ENCODE assay signal across 8 cellular contexts in the genomic region with DNA sequence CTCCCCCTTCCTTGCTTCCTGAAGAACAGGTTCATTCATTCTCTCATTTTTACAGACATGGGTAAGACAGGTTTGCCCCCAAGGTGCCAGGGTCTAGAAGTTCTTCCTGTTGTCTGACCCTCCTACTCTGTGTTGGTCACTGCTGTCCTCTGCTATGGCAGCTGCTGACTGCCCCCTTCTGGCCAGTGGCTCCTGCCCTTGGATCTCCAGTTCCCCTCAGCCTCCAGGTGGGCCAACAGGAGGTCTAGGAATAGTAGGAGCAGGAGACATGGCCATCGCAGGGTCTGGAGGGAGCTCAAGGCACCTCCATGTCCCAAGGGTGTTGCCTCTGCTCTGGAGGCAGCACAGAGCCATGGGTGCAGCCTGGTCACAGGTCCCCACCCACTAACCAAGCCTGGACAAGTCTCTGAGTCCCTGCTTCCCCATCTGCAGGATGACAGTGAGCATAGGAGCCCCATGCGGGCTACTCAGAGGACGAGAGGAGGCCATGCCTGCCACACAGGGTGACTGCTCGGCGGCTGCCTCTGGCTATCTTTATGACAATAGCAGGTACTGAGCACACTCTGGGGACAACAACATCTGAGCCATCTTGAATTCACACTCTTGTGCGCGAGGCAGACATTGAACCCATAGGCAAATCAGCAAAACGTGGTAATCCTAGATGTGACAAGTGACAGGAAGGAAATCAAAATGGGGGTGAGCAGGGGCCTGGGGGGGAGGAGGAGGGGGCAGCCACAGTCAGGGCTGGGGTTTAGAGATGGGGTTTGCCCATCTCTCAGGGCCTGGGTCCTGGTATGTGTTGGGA. TPM values are rescaled to one million over a fixed set of nuclear protein-coding genes. Genes with fewer than 3 reads are reported as not detected.
DNase-seq lines count a peak whose midpoint lies in the region; FAIRE-seq and TF ChIP-seq lines count a peak whose summit lies in the region.

No MANE protein-coding gene starts in this region.

- peak overlapping the region; percentile 76 for H2AK5ac ChIP-seq in neuronal stem cell (ENCODE audit: low read depth, low read length)

- POLR2A ChIA-PET in endothelial cell of umbilical vein (lab: Charles Lee): no interaction called here

- peak; percentile 25 to 59 for TF ChIP-seq CTCF in endothelial cell of umbilical vein (IDR thresholded peaks at IDR 0.05; ENCODE audit: extremely low read depth in 1 of 2, insufficient read depth in 1 of 2, low read depth in 1 of 2, low read length in 2 of 2)

- H3K36me3 ChIP-seq in endothelial cell of umbilical vein (ENCODE audit: control insufficient read depth in 2 of 2, extremely low read depth in 1 of 2, insufficient read depth in 2 of 2, low read length in 2 of 2): no peaks in the 10 kb centered on the region
- H3K36me3 ChIP-seq in neuronal stem cell (replicated peaks in 1 of 2; ENCODE audit: control insufficient read depth in 2 of 2, insufficient read depth in 2 of 2, low read length in 2 of 2): peaks cover 0 to 3% of the 10 kb centered on the region in 2 donors

- H2AFZ ChIP-seq in endothelial cell of umbilical vein (ENCODE audit: low read depth, low read length) (no peak overlapping the region), neuronal stem cell (ENCODE audit: low read length) (no peak overlapping the region)

- H3K14ac ChIP-seq in neuronal stem cell (ENCODE audit: low read length): peak overlapping the region; percentile 42

- no peak overlapping the region for H3K4me3 ChIP-seq in endothelial cell of umbilical vein (replicated peaks in 1 of 3; ENCODE audit: insufficient read depth in 1 of 3, low read depth in 1 of 3, low read length in 3 of 3)
- no peak overlapping the region for H3K4me3 ChIP-seq in neuronal stem cell (ENCODE audit: low read length in 2 of 2)

- H3K79me1 ChIP-seq in neuronal stem cell (ENCODE audit: low read depth, low read length): peaks cover 4% of the 10 kb centered on the region

- intact Hi-C loops in endothelial cell of umbilical vein (cut with micrococcal nuclease): loop anchor here (1.0 to 2.0 kb wide), 2 partner anchors 113 to 234 kb away; no protein-coding TSS in a partner anchor

- peak overlapping the region; percentile 24 for H3K18ac ChIP-seq in neuronal stem cell (ENCODE audit: low read length)

- no peak overlapping the region for H2BK120ac ChIP-seq in neuronal stem cell (ENCODE audit: low read depth, low read length)

- no CpG with 5 or more reads among the region's 8 CpGs for WGBS in neuronal stem cell (ENCODE audit: extremely low coverage in 2 of 2, insufficient read length in 2 of 2, insufficient replicate concordance in 1 of 2), 2 donors

- H3K27ac ChIP-seq in endothelial cell of umbilical vein (ENCODE audit: insufficient read depth, low read depth, low read length) (no peak overlapping the region), neuronal stem cell (replicated peaks; ENCODE audit: low read length) (no peak overlapping the region)

- H3K9me1 ChIP-seq in endothelial cell of umbilical vein (replicated peaks; ENCODE audit: control insufficient read depth, extremely low read depth, insufficient read depth, low read length): no peaks in the 10 kb centered on the region

- no peak overlapping the region for H3K9ac ChIP-seq in endothelial cell of umbilical vein (replicated peaks; ENCODE audit: extremely low read depth, insufficient read depth, low read length)
- H3K9ac ChIP-seq in neuronal stem cell (ENCODE audit: low read depth, low read length, poor library complexity): no peak overlapping the region

- dilution Hi-C loops in endothelial cell of umbilical vein (cut with MboI; ENCODE audit: extremely low pct_ligation_motif_present, low sequenced_read_pairs): no loop called here

- H2BK15ac ChIP-seq in neuronal stem cell (ENCODE audit: low read length): peak overlapping the region; percentile 22

- CTCF ChIA-PET in endothelial cell of umbilical vein (lab: Charles Lee): interaction anchor here (1.2 to 1.3 kb wide), 2 partner anchors 52 to 113 kb away, joined by 3 to 5 read pairs; no protein-coding TSS in a partner anchor

- peak overlapping the region; percentile 22 for H2BK5ac ChIP-seq in neuronal stem cell (ENCODE audit: low read length)

- no TSS peak for BruUV-seq in endothelial cell of umbilical vein (replicated peaks; lab: Mats Ljungman, UMichigan)

- no peaks in the 10 kb centered on the region for H3K79me2 ChIP-seq in endothelial cell of umbilical vein (ENCODE audit: control insufficient read depth, insufficient read depth, low read length)

- DNase-seq in ELR (ENCODE audit: low read depth): peak; percentile 51
- peak; percentile 75 for DNase-seq in NCI-H2196 (lab: John Stamatoyannopoulos, UW; ENCODE audit: unreplicated experiment)
- no peak for DNase-seq in endothelial cell of umbilical vein (ENCODE audit: low read depth, low spot score)
- no peak for DNase-seq in neuronal stem cell (ENCODE audit: low spot score)
- no peak for DNase-seq in stimulated activated naive CD4-positive, alpha-beta T cell (lab: John Stamatoyannopoulos, UW)
- no peak for DNase-seq in DMS79 treated with DMSO at 0.1 percent for 48 hours (lab: John Stamatoyannopoulos, UW)
- DNase-seq in stimulated activated CD4-positive, alpha-beta T cell treated with anti-CD3 and anti-CD28 coated beads, Interleukin-4, amount 100 ng/mL, for 1 hour: no peak
- no peak for DNase-seq in NCI-H2171 treated with DMSO at 0.1 percent for 48 hours (lab: John Stamatoyannopoulos, UW)

- H3K9me3 ChIP-seq in endothelial cell of umbilical vein (replicated peaks; ENCODE audit: control insufficient read depth, insufficient read depth, low read length): no peaks in the 10 kb centered on the region
- no peaks in the 10 kb centered on the region for H3K9me3 ChIP-seq in neuronal stem cell (replicated peaks in 1 of 2; ENCODE audit: control insufficient read depth in 2 of 2, insufficient read depth in 1 of 2, low read depth in 1 of 2, low read length in 2 of 2)

- FAIRE-seq in endothelial cell of umbilical vein (lab: Jason Lieb, UNC): peak; percentile 47

- no peak overlapping the region for H3K4ac ChIP-seq in neuronal stem cell (ENCODE audit: low read length)

- no peaks in the 10 kb centered on the region for H3K27me3 ChIP-seq in endothelial cell of umbilical vein (ENCODE audit: control insufficient read depth in 2 of 2, insufficient read depth in 2 of 2, low read length in 2 of 2)
- H3K27me3 ChIP-seq in neuronal stem cell (ENCODE audit: control insufficient read depth in 3 of 3, insufficient read depth in 3 of 3, low read depth in 1 of 3, low read length in 3 of 3): peaks cover 0 to 77% (median 0%) of the 10 kb centered on the region in 3 experiments

- H4K8ac ChIP-seq in neuronal stem cell (ENCODE audit: low read depth, low read length): peak overlapping the region; percentile 89

- no peak overlapping the region for H2BK12ac ChIP-seq in neuronal stem cell (ENCODE audit: low read length)

- no peak overlapping the region for H4K91ac ChIP-seq in neuronal stem cell (ENCODE audit: low read depth, low read length, poor library complexity)

- H3K4me2 ChIP-seq in endothelial cell of umbilical vein (ENCODE audit: insufficient read depth, low read length) (no peak overlapping the region), neuronal stem cell (ENCODE audit: insufficient read depth, low read length, poor library complexity, severe bottlenecking) (no peak overlapping the region)

- H3K4me1 ChIP-seq in endothelial cell of umbilical vein (ENCODE audit: control insufficient read depth, extremely low read depth, insufficient read depth, low read length): no peaks in the 10 kb centered on the region
- H3K4me1 ChIP-seq in neuronal stem cell (ENCODE audit: control insufficient read depth in 2 of 2, insufficient read depth in 1 of 2, low read depth in 1 of 2, low read length in 2 of 2): peaks cover 0 to 31% of the 10 kb centered on the region in 2 donors

- peak overlapping the region; percentile 3 for H3K23ac ChIP-seq in neuronal stem cell (ENCODE audit: low read depth, low read length, poor library complexity)

- no peak for TF ChIP-seq POLR2A in endothelial cell of umbilical vein (IDR thresholded peaks at IDR 0.05; ENCODE audit: low read depth, low read length)

- no peaks in the 10 kb centered on the region for H4K20me1 ChIP-seq in endothelial cell of umbilical vein (replicated peaks; ENCODE audit: control insufficient read depth, extremely low read depth, insufficient read depth, low read length)

TF ChIP-seq in endothelial cell of umbilical vein, 7 proteins besides CTCF, POLR2A, EP300 and RAD21:
- TF ChIP-seq, protein P1, sequence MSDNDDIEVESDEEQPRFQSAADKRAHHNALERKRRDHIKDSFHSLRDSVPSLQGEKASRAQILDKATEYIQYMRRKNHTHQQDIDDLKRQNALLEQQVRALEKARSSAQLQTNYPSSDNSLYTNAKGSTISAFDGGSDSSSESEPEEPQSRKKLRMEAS (IDR thresholded peaks at IDR 0.05; ENCODE audit: insufficient read depth, insufficient read length): no peak
- TF ChIP-seq JUN (IDR thresholded peaks at IDR 0.05; ENCODE audit: borderline replicate concordance, insufficient read depth, insufficient read length, low read depth): no peak
- TF ChIP-seq GATA2 (IDR thresholded peaks at IDR 0.05; ENCODE audit: insufficient read depth, insufficient read length, low read depth, low read length): no peak
- TF ChIP-seq FOS (IDR thresholded peaks at IDR 0.05; ENCODE audit: borderline replicate concordance, insufficient read depth, low read length): no peak

RNA-seq across cellular contexts. Expression of gene NXPH3, which starts 27.0 kb away (rescaled TPM):
- 2.0 and 2.1 TPM in 2 replicates for total RNA-seq in endothelial cell of umbilical vein
- polyA plus RNA-seq in endothelial cell of umbilical vein: 1.7 and 2.1 TPM in 2 replicates
- polyA plus RNA-seq in endothelial cell of umbilical vein (2011; cell fraction: cytosol; rRNA removed): 1.8 and 2.1 TPM in 2 replicates
- 0.93 and 0.97 TPM in 2 replicates for polyA plus RNA-seq in endothelial cell of umbilical vein (2011; cell fraction: nucleus; rRNA removed)
- 0.43 and 1.4 TPM in 2 replicates for polyA plus RNA-seq in endothelial cell of umbilical vein (2012)
- polyA minus RNA-seq in endothelial cell of umbilical vein: 1.7 and 2.2 TPM in 2 replicates
- not detected for polyA minus RNA-seq in endothelial cell of umbilical vein (2011; cell fraction: cytosol; rRNA and poly(A)+ RNA removed)
- 0.29 and 0.72 TPM in 2 replicates for polyA minus RNA-seq in endothelial cell of umbilical vein (2011; cell fraction: nucleus; rRNA and poly(A)+ RNA removed)
- polyA plus RNA-seq in neuronal stem cell (2013, experiment 1 of 2): 2.9 TPM
- 2.8 TPM for polyA plus RNA-seq in neuronal stem cell (2013, experiment 2 of 2)

RNA-seq across cellular contexts. Expression of gene NGFR, which starts 53.6 kb away (rescaled TPM):
- total RNA-seq in endothelial cell of umbilical vein: not detected in 2 replicates
- not detected in 2 replicates for polyA plus RNA-seq in endothelial cell of umbilical vein
- not detected in 2 replicates for polyA plus RNA-seq in endothelial cell of umbilical vein (2011; cell fraction: cytosol; rRNA removed)
- 0.06 TPM in 1 of 2 replicates, not detected in the other for polyA plus RNA-seq in endothelial cell of umbilical vein (2011; cell fraction: nucleus; rRNA removed)
- polyA plus RNA-seq in endothelial cell of umbilical vein (2012): not detected in 2 replicates
- not detected in 2 replicates for polyA minus RNA-seq in endothelial cell of umbilical vein
- polyA minus RNA-seq in endothelial cell of umbilical vein (2011; cell fraction: cytosol; rRNA and poly(A)+ RNA removed): not detected
- polyA minus RNA-seq in endothelial cell of umbilical vein (2011; cell fraction: nucleus; rRNA and poly(A)+ RNA removed): not detected in 2 replicates
- 29.4 TPM for polyA plus RNA-seq in neuronal stem cell (2013, experiment 1 of 2)
- polyA plus RNA-seq in neuronal stem cell (2013, experiment 2 of 2): 29.5 TPM

Comparison
In these comparisons a context has a peak if more than half of its experiments do, and no peak if none do; other contexts are left out.
1. DNase-seq: peak in ELR (single experiment) and NCI-H2196 (single experiment); none in endothelial cell of umbilical vein (single experiment), neuronal stem cell (single experiment), stimulated activated naive CD4-positive, alpha-beta T cell (0 of 6), DMS79 treated with DMSO at 0.1 percent for 48 hours (single experiment), stimulated activated CD4-positive, alpha-beta T cell treated with anti-CD3 and anti-CD28 coated beads, Interleukin-4, amount 100 ng/mL, for 1 hour (single experiment) and NCI-H2171 treated with DMSO at 0.1 percent for 48 hours (single experiment).